18 cellular contexts compared by ENCODE assay signal in the genomic region with DNA sequence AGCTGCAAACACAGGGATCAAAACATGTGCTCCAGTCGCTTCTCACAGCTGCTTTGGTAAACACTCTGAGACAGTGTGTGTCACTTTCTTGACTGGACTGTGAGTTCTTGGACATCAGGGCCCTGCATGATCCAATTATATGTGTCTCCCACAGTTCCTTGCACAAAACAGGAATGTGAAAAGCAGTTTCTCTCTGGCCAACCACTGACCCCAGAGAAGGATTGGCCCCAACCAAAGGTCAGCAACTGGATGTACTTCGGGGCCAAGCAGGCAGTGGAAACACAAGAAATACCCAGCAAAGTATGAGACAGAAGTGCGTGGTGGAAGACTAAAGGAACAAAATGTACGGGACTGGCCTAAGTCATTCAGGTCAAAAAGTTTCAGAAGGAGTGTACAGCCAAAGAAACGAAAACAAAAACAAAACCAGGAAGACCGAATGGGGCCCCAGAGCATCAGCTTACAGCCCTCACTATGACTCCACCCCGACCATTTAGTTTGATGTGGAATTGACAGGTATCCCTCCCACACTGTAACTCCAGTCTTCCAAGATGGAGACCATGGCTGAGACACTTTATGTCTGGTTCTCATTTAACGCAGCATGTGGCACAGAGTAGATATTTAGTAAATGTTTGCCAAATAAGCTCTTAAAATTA.
DNase-seq lines count a peak whose midpoint lies in the region; ATAC-seq and TF ChIP-seq lines count a peak whose summit lies in the region.
"Had no signal": no experiment of that assay in that cellular context is flagged by ENCODE, and none has a peak within 500 bp of the region (broad histone marks: within the 10 kb centered on the region; RNA-seq: fewer than 3 reads in every experiment).

No MANE protein-coding gene starts in this region.

- H3K36me3 ChIP-seq in neural progenitor cell (no peaks in the 10 kb centered on the region), tibial artery (no peaks in the 10 kb centered on the region)
- H3K36me3 ChIP-seq: brain microvascular endothelial cell had no signal

- H3K4me1 ChIP-seq in neural progenitor cell (no peaks in the 10 kb centered on the region), tibial artery (peaks cover 0 to 29% (median 10%) of the 10 kb centered on the region in 4 donors)

- H3K27ac ChIP-seq in neural progenitor cell (no peak overlapping the region), tibial artery (peak overlapping the region; percentile 71)
- H3K27ac ChIP-seq: brain microvascular endothelial cell, GM23248 had no signal

- H3K9me3 ChIP-seq in neural progenitor cell (ENCODE audit: low read depth) (peaks cover 6% of the 10 kb centered on the region), tibial artery (no peaks in the 10 kb centered on the region)

- ATAC-seq in activated T-helper 17 cell treated with anti-CD3 and anti-CD28 coated beads, Interleukin-2, amount 50 U/mL, for 72 hours (replicated peaks) = peak; percentile 80
- no peak for ATAC-seq in GM21619 (IDR thresholded peaks at IDR 0.05; ENCODE audit: unreplicated experiment)
- no peak for ATAC-seq in activated CD8-positive, alpha-beta T cell treated with anti-CD3 and anti-CD28 coated beads, Interleukin-2, amount 10 ng/mL, durations not matched to agents 7 days and 5 days
- no peak for ATAC-seq in GM18873 (IDR thresholded peaks at IDR 0.05; ENCODE audit: low FRiP score, unreplicated experiment)

- POLR2A ChIA-PET in activated CD8-positive, alpha-beta T cell treated with anti-CD3 and anti-CD28 coated beads, Interleukin-2, amount 10 ng/mL, durations not matched to agents 7 days and 5 days (lab: Charles Lee) = no interaction called here

- intact Hi-C loops in tibial artery (cut with DNase I; ENCODE audit: low total_unique reads) = no loop called here

- H4K20me1 ChIP-seq in neural progenitor cell (ENCODE audit: low read depth) = no peaks in the 10 kb centered on the region

- no peaks in the 10 kb centered on the region for H3K36me3 Mint-ChIP-seq in activated T-helper 17 cell treated with anti-CD3 and anti-CD28 coated beads, Interleukin-2, amount 50 U/mL, for 72 hours (ENCODE audit: low read depth)
- H3K36me3 Mint-ChIP-seq in neural progenitor cell = no peaks in the 10 kb centered on the region
- peaks cover 2% of the 10 kb centered on the region for H3K36me3 Mint-ChIP-seq in activated CD8-positive, alpha-beta T cell treated with anti-CD3 and anti-CD28 coated beads, Interleukin-2, amount 10 ng/mL, durations not matched to agents 7 days and 5 days (ENCODE audit: low read depth)
- H3K36me3 Mint-ChIP-seq: naive B cell had no signal

- H3K9me3 Mint-ChIP-seq in activated T-helper 17 cell treated with anti-CD3 and anti-CD28 coated beads, Interleukin-2, amount 50 U/mL, for 72 hours = peaks cover 4% of the 10 kb centered on the region
- H3K9me3 Mint-ChIP-seq in neural progenitor cell = peaks cover 7% of the 10 kb centered on the region
- H3K9me3 Mint-ChIP-seq in activated CD8-positive, alpha-beta T cell treated with anti-CD3 and anti-CD28 coated beads, Interleukin-2, amount 10 ng/mL, durations not matched to agents 7 days and 5 days (ENCODE audit: insufficient read depth) = no peaks in the 10 kb centered on the region

- H3K4me3 ChIP-seq in fibroblast of mammary gland (ENCODE audit: control insufficient read depth, low read depth, low read length) = no peak overlapping the region
- no peak overlapping the region for H3K4me3 ChIP-seq in neural progenitor cell
- H3K4me3 ChIP-seq in tibial artery = no peak overlapping the region
- H3K4me3 ChIP-seq: GM23248 had no signal

- no peaks in the 10 kb centered on the region for H3K79me2 ChIP-seq in neural progenitor cell (ENCODE audit: low read depth)

- DNase-seq in fibroblast of mammary gland (ENCODE audit: low read depth) (peak; percentile 71), neural progenitor cell (ENCODE audit: low spot score) (no peak), tibial artery (peak; percentile 56 to 84)
- no peak for DNase-seq in activated CD8-positive, alpha-beta T cell treated with anti-CD3 and anti-CD28 coated beads, Interleukin-2, amount 10 ng/mL, durations not matched to agents 7 days and 5 days
- DNase-seq: activated gamma-delta T cell treated with Interleukin-2 at 50 U/mL for 16 hours; brain microvascular endothelial cell; C1 segment of cervical spinal cord; DMS79; effector memory CD4-positive, alpha-beta T cell; GM23248; naive B cell; NCI-H187; NCI-H446 treated with DMSO at 0.1 percent for 48 hours; retina; stimulated activated CD4-positive, alpha-beta T cell treated with anti-CD3 and anti-CD28 coated beads, Interleukin-4, amount 100 ng/mL, for 24 hours had no signal

- H3K27me3 ChIP-seq in neural progenitor cell (no peaks in the 10 kb centered on the region), tibial artery (no peaks in the 10 kb centered on the region)
- H3K27me3 ChIP-seq: brain microvascular endothelial cell had no signal

- H3F3A ChIP-seq in neural progenitor cell (ENCODE audit: low read depth) = no peaks in the 10 kb centered on the region

- no peak overlapping the region for H3K9ac ChIP-seq in neural progenitor cell
- H3K9ac ChIP-seq: GM23248 had no signal

- TF ChIP-seq CTCF in fibroblast of mammary gland (conservative IDR thresholded peaks at IDR 0.05; ENCODE audit: control insufficient read depth, insufficient read depth, low read depth, low read length) (no peak), neural progenitor cell (IDR thresholded peaks at IDR 0.05) (no peak), tibial artery (IDR thresholded peaks at IDR 0.05) (no peak)

- H3K4me2 ChIP-seq in neural progenitor cell = no peak overlapping the region

- peaks cover 4% of the 10 kb centered on the region for H3K4me1 Mint-ChIP-seq in activated T-helper 17 cell treated with anti-CD3 and anti-CD28 coated beads, Interleukin-2, amount 50 U/mL, for 72 hours
- peaks cover 6% of the 10 kb centered on the region for H3K4me1 Mint-ChIP-seq in neural progenitor cell
- no peaks in the 10 kb centered on the region for H3K4me1 Mint-ChIP-seq in activated CD8-positive, alpha-beta T cell treated with anti-CD3 and anti-CD28 coated beads, Interleukin-2, amount 10 ng/mL, durations not matched to agents 7 days and 5 days (ENCODE audit: low read depth)
- H3K4me1 Mint-ChIP-seq: naive B cell had no signal

- no peak overlapping the region for H3K27ac Mint-ChIP-seq in activated T-helper 17 cell treated with anti-CD3 and anti-CD28 coated beads, Interleukin-2, amount 50 U/mL, for 72 hours
- H3K27ac Mint-ChIP-seq in neural progenitor cell = no peak overlapping the region
- no peak overlapping the region for H3K27ac Mint-ChIP-seq in activated CD8-positive, alpha-beta T cell treated with anti-CD3 and anti-CD28 coated beads, Interleukin-2, amount 10 ng/mL, durations not matched to agents 7 days and 5 days
- H3K27ac Mint-ChIP-seq: naive B cell had no signal

- H3K4me3 Mint-ChIP-seq in activated T-helper 17 cell treated with anti-CD3 and anti-CD28 coated beads, Interleukin-2, amount 50 U/mL, for 72 hours = peak overlapping the region; percentile 20
- no peak overlapping the region for H3K4me3 Mint-ChIP-seq in neural progenitor cell
- no peak overlapping the region for H3K4me3 Mint-ChIP-seq in activated CD8-positive, alpha-beta T cell treated with anti-CD3 and anti-CD28 coated beads, Interleukin-2, amount 10 ng/mL, durations not matched to agents 7 days and 5 days
- H3K4me3 Mint-ChIP-seq: naive B cell had no signal

- H3K27me3 Mint-ChIP-seq in activated T-helper 17 cell treated with anti-CD3 and anti-CD28 coated beads, Interleukin-2, amount 50 U/mL, for 72 hours = no peaks in the 10 kb centered on the region
- H3K27me3 Mint-ChIP-seq in neural progenitor cell (ENCODE audit: insufficient read depth, low read depth) = no peaks in the 10 kb centered on the region
- H3K27me3 Mint-ChIP-seq in activated CD8-positive, alpha-beta T cell treated with anti-CD3 and anti-CD28 coated beads, Interleukin-2, amount 10 ng/mL, durations not matched to agents 7 days and 5 days (ENCODE audit: low read depth) = no peaks in the 10 kb centered on the region
- H3K27me3 Mint-ChIP-seq: naive B cell had no signal

- H2AFZ ChIP-seq in neural progenitor cell (replicated peaks) = peak overlapping the region; percentile 21
- H2AFZ ChIP-seq: GM23248 had no signal

- CTCF ChIA-PET in activated CD8-positive, alpha-beta T cell treated with anti-CD3 and anti-CD28 coated beads, Interleukin-2, amount 10 ng/mL, durations not matched to agents 7 days and 5 days (lab: Charles Lee) = interaction anchor here (1.1 kb wide), 1 partner anchor 35 kb away, joined by 3 read pairs; no protein-coding TSS in a partner anchor

Comparison
In these comparisons a context has a peak if more than half of its experiments do, and no peak if none do; other contexts are left out.
1. DNase-seq: peak in fibroblast of mammary gland (single experiment) and tibial artery (2 of 2); none in neural progenitor cell (single experiment) and activated CD8-positive, alpha-beta T cell treated with anti-CD3 and anti-CD28 coated beads, Interleukin-2, amount 10 ng/mL, durations not matched to agents 7 days and 5 days (single experiment).